ENCODE assay signal across 8 cellular contexts in genomic region chr19:42269518-42270345, GRCh38. TPM values are rescaled to one million over a fixed set of nuclear protein-coding genes. Genes with fewer than 3 reads are reported as not detected.
DNase-seq lines count a peak whose midpoint lies in the region; ATAC-seq, FAIRE-seq and TF ChIP-seq lines count a peak whose summit lies in the region.

No MANE protein-coding gene starts in this region.

- no peak for TF ChIP-seq CTCF in AG04449 (IDR thresholded peaks at IDR 0.05; ENCODE audit: insufficient read depth, low read length, missing control alignments)
- no peak for TF ChIP-seq CTCF in coronary artery (IDR thresholded peaks at IDR 0.05)

- H3K4me1 ChIP-seq in HUES6 (ENCODE audit: control insufficient read depth, insufficient read depth, low read length) (peaks cover 23% of the 10 kb centered on the region), mucosa of stomach (ENCODE audit: control insufficient read depth, insufficient read depth, low read length) (peaks cover 20% of the 10 kb centered on the region)

- no peak for TF ChIP-seq POLR2A in H54 (IDR thresholded peaks at IDR 0.05; ENCODE audit: low read depth, low read length)

- H3K27me3 ChIP-seq in HUES6 (ENCODE audit: control insufficient read depth, insufficient read depth, low read length) (no peaks in the 10 kb centered on the region), mucosa of stomach (ENCODE audit: control insufficient read depth, insufficient read depth, low read length) (no peaks in the 10 kb centered on the region)

- peak overlapping the region; percentile 21 for H3K9ac ChIP-seq in HUES6 (ENCODE audit: low read length)
- peak overlapping the region; percentile 99 for H3K9ac ChIP-seq in mucosa of stomach (ENCODE audit: low read length)

- no peak for FAIRE-seq in H54 (lab: Jason Lieb, UNC)

- H3K4me3 ChIP-seq in AG04449 (ENCODE audit: low read depth, low read length) (peak overlapping the region; percentile 80), HUES6 (ENCODE audit: low read depth, low read length) (peak overlapping the region; percentile 79), coronary artery (peak overlapping the region; percentile 78), mucosa of stomach (ENCODE audit: low read length) (peak overlapping the region; percentile 87)

- peaks cover 22% of the 10 kb centered on the region for H3K36me3 ChIP-seq in HUES6 (ENCODE audit: control insufficient read depth, insufficient read depth, low read length)
- H3K36me3 ChIP-seq in mucosa of stomach (ENCODE audit: control insufficient read depth, insufficient read depth, low read length): no peaks in the 10 kb centered on the region

- CTCF ChIA-PET in AG04449 (lab: Yijun Ruan, JAX): interaction anchor here (1.3 to 2.7 kb wide), 3 partner anchors 9 to 131 kb away, joined by 3 to 49 read pairs (median 17); no protein-coding TSS in a partner anchor

- H3K27ac ChIP-seq in HUES6 (ENCODE audit: low read depth, low read length): no peak overlapping the region
- H3K27ac ChIP-seq in coronary artery: peak overlapping the region; percentile 99

- no peak for ATAC-seq in HG02970 (IDR thresholded peaks at IDR 0.05; ENCODE audit: low FRiP score, unreplicated experiment)

- POLR2A ChIA-PET in AG04449 (lab: Yijun Ruan, JAX): interaction anchor here (1.3 to 1.9 kb wide), 3 partner anchors 10 to 15 kb away, joined by 3 to 20 read pairs (median 6); no protein-coding TSS in a partner anchor

- DNase-seq in AG04449 (ENCODE audit: low read depth, low spot score): no peak
- peak; percentile 75 for DNase-seq in coronary artery (ENCODE audit: low spot score)
- no peak for DNase-seq in H54 (ENCODE audit: insufficient read length, low spot score)
- no peak for DNase-seq in kidney glomerular epithelial cell (lab: John Stamatoyannopoulos, UW)
- DNase-seq in occipital lobe (lab: John Stamatoyannopoulos, UW): no peak

- H3K9me3 ChIP-seq in HUES6 (ENCODE audit: control insufficient read depth, insufficient read depth, low read depth, low read length) (no peaks in the 10 kb centered on the region), mucosa of stomach (ENCODE audit: control insufficient read depth, low read length) (no peaks in the 10 kb centered on the region)

RNA-seq across cellular contexts. Expression of gene CIC, which starts 0.7 kb away (rescaled TPM):
- total RNA-seq in occipital lobe: 19.5 TPM

RNA-seq across cellular contexts. Expression of gene ERF, which starts 14.8 kb away (rescaled TPM):
- 7.8 TPM for total RNA-seq in occipital lobe

RNA-seq across cellular contexts. Expression of gene GSK3A, which starts 27.3 kb away (rescaled TPM):
- total RNA-seq in occipital lobe: 19.7 TPM

RNA-seq across cellular contexts. Expression of gene PRR19, which starts 32.2 kb away (rescaled TPM):
- total RNA-seq in occipital lobe: 1.4 TPM

RNA-seq across cellular contexts. Expression of gene PAFAH1B3, which starts 32.7 kb away (rescaled TPM):
- 198 TPM for total RNA-seq in occipital lobe
